In genomic region chr15:92904832-92905640, GRCh38 we compare ENCODE assay signal across 1 cellular context.
TF ChIP-seq lines count a peak whose summit lies in the region.

No MANE protein-coding gene starts in this region.

TF ChIP-seq in HepG2, 621 proteins besides CTCF, POLR2A, EP300 and RAD21 (continued from another document):
- TF ChIP-seq TFAP4 (IDR thresholded peaks at IDR 0.05; ENCODE audit: borderline replicate concordance, low read depth), result 0 out of 2 replicates have a peak, but pooled peaks have one; percentile 3
